Comparison of ENCODE assay signal across 19 cellular contexts in genomic region chr22:48974443-48975251, GRCh38.
"Had no signal": no experiment of that assay in that cellular context is flagged by ENCODE, and none has a peak within 500 bp of the region (broad histone marks: within the 10 kb centered on the region; RNA-seq: fewer than 3 reads in every experiment).

No MANE protein-coding gene starts in this region.

- H3K36me3 ChIP-seq: adrenal gland, esophagus squamous epithelium, heart right ventricle, transverse colon had no signal

- H3K4me3 ChIP-seq: adrenal gland, esophagus squamous epithelium, heart right ventricle, transverse colon had no signal

- H3K27me3 ChIP-seq: adrenal gland had no signal

- H3K9me3 ChIP-seq: adrenal gland, esophagus squamous epithelium, transverse colon had no signal

- H3K4me1 ChIP-seq: adrenal gland, esophagus squamous epithelium, heart right ventricle, transverse colon had no signal

- FAIRE-seq: bronchial epithelial cell, endothelial cell of umbilical vein had no signal

- H3K27ac ChIP-seq: adrenal gland, esophagus squamous epithelium, heart right ventricle, transverse colon, VCaP had no signal

- ATAC-seq: activated naive CD4-positive, alpha-beta T cell treated with anti-CD3 and anti-CD28 coated beads, Interleukin-2, amount 50 U/mL, for 72 hours; naive thymus-derived CD8-positive, alpha-beta T cell; T-helper 17 cell had no signal

- DNase-seq: activated CD4-positive, CD25-positive, alpha-beta regulatory T cell treated with anti-CD3 and anti-CD28 coated beads, Interleukin-2, amount 50 U/mL, for 72 hours; activated gamma-delta T cell treated with Interleukin-2 at 50 U/mL for 16 hours; activated T-cell treated with anti-CD3 and anti-CD28 coated beads for 4 hours; effector CD8-positive, alpha-beta T cell; esophagus squamous epithelium; heart right ventricle; immature natural killer cell; mesenchymal stem cell; naive thymus-derived CD8-positive, alpha-beta T cell; nucleus accumbens; retina; stimulated activated CD4-positive, alpha-beta T cell treated with anti-CD3 and anti-CD28 coated beads, Interleukin-2, amount 100 ng/mL, for 24 hours; T-helper 17 cell; transverse colon had no signal
